ENCODE assay signal across 21 cellular contexts in genomic region chrX:121298499-121298898, GRCh38.
DNase-seq lines count a peak whose midpoint lies in the region; ATAC-seq, FAIRE-seq and TF ChIP-seq lines count a peak whose summit lies in the region.
"Had no signal": no experiment of that assay in that cellular context is flagged by ENCODE, and none has a peak within 500 bp of the region (broad histone marks: within the 10 kb centered on the region; RNA-seq: fewer than 3 reads in every experiment).

No MANE protein-coding gene starts in this region.

- no peak for TF ChIP-seq EP300 in GM12878 (IDR thresholded peaks at IDR 0.05; ENCODE audit: borderline replicate concordance in 1 of 2, control insufficient read depth in 1 of 2, low read depth in 2 of 2, low read length in 2 of 2)

- POLR2A ChIA-PET in GM12878 (lab: Charles Lee): no interaction called here

- no peaks in the 10 kb centered on the region for H3K36me3 ChIP-seq in GM12878 (ENCODE audit: control insufficient read depth in 2 of 2, insufficient read depth in 2 of 2, low read length in 1 of 2)
- no peaks in the 10 kb centered on the region for H3K36me3 ChIP-seq in thyroid gland
- H3K36me3 ChIP-seq in GM23248 (ENCODE audit: low read depth): no peaks in the 10 kb centered on the region
- H3K36me3 ChIP-seq: BLaER1 had no signal

- H3K27me3 ChIP-seq in GM12878 (replicated peaks in 1 of 2; ENCODE audit: control insufficient read depth in 2 of 2, insufficient read depth in 2 of 2, low read length in 1 of 2) (no peaks in the 10 kb centered on the region), thyroid gland (no peaks in the 10 kb centered on the region), GM23248 (replicated peaks; ENCODE audit: insufficient read depth) (no peaks in the 10 kb centered on the region)
- H3K27me3 ChIP-seq: BLaER1 had no signal

- BruUV-seq in GM12878 (replicated peaks; lab: Mats Ljungman, UMichigan): no TSS peak

- no peaks in the 10 kb centered on the region for H3K9me2 ChIP-seq in GM23248 (ENCODE audit: insufficient read depth)

- no peak overlapping the region for H3K4me2 ChIP-seq in GM12878 (ENCODE audit: control insufficient read depth, insufficient read depth)
- no peak overlapping the region for H3K4me2 ChIP-seq in GM23248 (ENCODE audit: unreplicated experiment)
- H3K4me2 ChIP-seq: BLaER1 had no signal

- no peak overlapping the region for H3K9ac ChIP-seq in GM12878 (ENCODE audit: control insufficient read depth, insufficient read depth, low read length)
- H3K9ac ChIP-seq in GM23248: no peak overlapping the region
- H3K9ac ChIP-seq: BLaER1 had no signal

- H3K4me1 ChIP-seq in GM12878 (ENCODE audit: control insufficient read depth, insufficient read depth, low read length) (no peaks in the 10 kb centered on the region), thyroid gland (no peaks in the 10 kb centered on the region), GM23248 (ENCODE audit: insufficient read depth) (no peaks in the 10 kb centered on the region)
- H3K4me1 ChIP-seq: BLaER1 had no signal

- RAD21 ChIA-PET in GM12878 (lab: Charles Lee; ENCODE audit: unreplicated experiment): no interaction called here

- in situ Hi-C loops in SK-MEL-5 (cut with HindIII; ENCODE audit: low pct_unique_long_range_greater_than_20kb, low sequenced_read_pairs) (no loop called here), GM12878 (cut with MboI) (no loop called here), GM23248 (cut with MboI) (no loop called here)

- TF ChIP-seq POLR2A in GM12878 (IDR thresholded peaks at IDR 0.05; ENCODE audit: low read depth, low read length) (no peak), thyroid gland (IDR thresholded peaks at IDR 0.05) (no peak)

- no peak for FAIRE-seq in GM12878 (lab: Jason Lieb, UNC)
- FAIRE-seq: HTR-8/SVneo, K562 had no signal

- peak; percentile 71 for DNase-seq in COLO829 (ENCODE audit: low spot score)
- DNase-seq in SK-MEL-5 (ENCODE audit: low read depth, low spot score): peak; percentile 26
- DNase-seq in GM12878 (ENCODE audit: low read depth, low spot score): no peak
- DNase-seq in thyroid gland: no peak
- no peak for DNase-seq in GM23248
- no peak for DNase-seq in SHP77 treated with DMSO at 0.1 percent for 48 hours (lab: John Stamatoyannopoulos, UW)
- DNase-seq: 8988T; Calu3; CD4-positive, alpha-beta memory T cell; DMS79 treated with DMSO at 0.1 percent for 48 hours; GF-D8; GOT3; H7; HFFc6; IMR-90 had no signal

- H4K20me1 ChIP-seq in GM12878 (ENCODE audit: control insufficient read depth, insufficient read depth): no peaks in the 10 kb centered on the region
- H4K20me1 ChIP-seq in GM23248 (ENCODE audit: insufficient read depth): no peaks in the 10 kb centered on the region
- H4K20me1 ChIP-seq: BLaER1 had no signal

- H3K27ac ChIP-seq in GM12878 (ENCODE audit: control insufficient read depth, insufficient read depth): no peak overlapping the region
- no peak overlapping the region for H3K27ac ChIP-seq in thyroid gland
- no peak overlapping the region for H3K27ac ChIP-seq in GM23248
- H3K27ac ChIP-seq: BLaER1 had no signal

- no peak for TF ChIP-seq RAD21 in GM12878 (IDR thresholded peaks at IDR 0.05; ENCODE audit: insufficient read depth, low read depth, low read length)

- H3K79me2 ChIP-seq in GM12878 (ENCODE audit: control insufficient read depth, insufficient read depth, low read length) (no peaks in the 10 kb centered on the region), GM23248 (ENCODE audit: insufficient read depth) (no peaks in the 10 kb centered on the region)

- H3K4me3 ChIP-seq in GM12878 (no peak overlapping the region), thyroid gland (replicated peaks in 1 of 3) (no peak overlapping the region), GM23248 (no peak overlapping the region)
- H3K4me3 ChIP-seq: BLaER1, K562 had no signal

- peak; percentile 44 for ATAC-seq in HG03342 (IDR thresholded peaks at IDR 0.05; ENCODE audit: unreplicated experiment)
- peak; percentile 27; the same call in 1 of the 3 replicates for ATAC-seq in GM12878
- no peak for ATAC-seq in HG02840 (IDR thresholded peaks at IDR 0.05; ENCODE audit: low FRiP score, unreplicated experiment)
- ATAC-seq: HCT116, K562 had no signal

- intact Hi-C loops in GM12878 (cut with micrococcal nuclease; ENCODE audit: unreplicated experiment): no loop called here
- intact Hi-C loops in thyroid gland (cut with DNase I): no loop called here

- H3K9me3 ChIP-seq in GM12878 (replicated peaks; ENCODE audit: control insufficient read depth, insufficient read depth, low read length) (no peaks in the 10 kb centered on the region), thyroid gland (no peaks in the 10 kb centered on the region), GM23248 (ENCODE audit: low read depth) (no peaks in the 10 kb centered on the region)
- H3K9me3 ChIP-seq: BLaER1 had no signal

- 16% methylated on average over 1 of the region's 1 CpG for WGBS in GM12878 (ENCODE audit: insufficient coverage, insufficient replicate concordance, low lambda C conversion rate, missing lambda C conversion rate)
- 77 to 86% methylated on average over 1 of the region's 1 CpG for WGBS in thyroid gland, 2 donors
- WGBS in GM23248 (ENCODE audit: low coverage in 1 of 2, low lambda C conversion rate in 2 of 2, missing lambda C conversion rate in 2 of 2), 2 experiments: 31 to 60% methylated on average over 1 of the region's 1 CpG

- SMC1A ChIA-PET in GM12878 (lab: Charles Lee; ENCODE audit: uncharacterized antibody, unreplicated experiment): interaction anchor here (0.6 to 1.0 kb wide), 4 partner anchors 24 to 770 kb away, joined by 3 read pairs; no protein-coding TSS in a partner anchor

- CTCF ChIA-PET in GM12878 (lab: Yijun Ruan, JAX): interaction anchor here (0.6 kb wide), 1 partner anchor 22 kb away, joined by 4 read pairs; no protein-coding TSS in a partner anchor

- no peak overlapping the region; the same call in 1 of the 2 replicates for H2AFZ ChIP-seq in GM12878 (ENCODE audit: control insufficient read depth, low read depth, low read length)
- H2AFZ ChIP-seq in GM23248: no peak overlapping the region

- TF ChIP-seq CTCF in GM12878 (IDR thresholded peaks at IDR 0.05 in 2 of 3, conservative IDR thresholded peaks at IDR 0.05 in 1 of 3; ENCODE audit: control insufficient read depth in 2 of 3, extremely low read depth in 1 of 3, insufficient read depth in 1 of 3, low read depth in 3 of 3, low read length in 3 of 3): no peak
- TF ChIP-seq CTCF in thyroid gland (IDR thresholded peaks at IDR 0.05): no peak

- H3F3A ChIP-seq in GM23248 (ENCODE audit: insufficient read depth): no peaks in the 10 kb centered on the region

TF ChIP-seq in GM12878, 131 proteins besides CTCF, POLR2A, EP300 and RAD21:
- TF ChIP-seq SPI1 (IDR thresholded peaks at IDR 0.05; ENCODE audit: borderline replicate concordance, insufficient read depth, low read depth, low read length) (no peak), PML (IDR thresholded peaks at IDR 0.05; ENCODE audit: low read length) (no peak), IRF5 (IDR thresholded peaks at IDR 0.05; ENCODE audit: borderline replicate concordance) (no peak), NR2C1 (IDR thresholded peaks at IDR 0.05) (no peak), STAT1 (conservative IDR thresholded peaks at IDR 0.05) (no peak), ZNF207 (IDR thresholded peaks at IDR 0.05; ENCODE audit: borderline replicate concordance) (no peak), MTA2 (IDR thresholded peaks at IDR 0.05; ENCODE audit: low read depth) (no peak), ZBED1 (IDR thresholded peaks at IDR 0.05; ENCODE audit: borderline replicate concordance) (no peak), ATF2 (IDR thresholded peaks at IDR 0.05; ENCODE audit: low read length) (no peak), SREBF2 (IDR thresholded peaks at IDR 0.05; ENCODE audit: low read length) (no peak), CBX5 (IDR thresholded peaks at IDR 0.05; ENCODE audit: low read depth) (no peak), HDGF (IDR thresholded peaks at IDR 0.05) (no peak), LARP7 (IDR thresholded peaks at IDR 0.05) (no peak), JUNB (IDR thresholded peaks at IDR 0.05) (no peak)

Comparison
In these comparisons a context has a peak if more than half of its experiments do, and no peak if none do; other contexts are left out.
1. DNase-seq: peak in COLO829 (single experiment) and SK-MEL-5 (single experiment); none in GM12878 (single experiment), thyroid gland (0 of 2), GM23248 (single experiment) and SHP77 treated with DMSO at 0.1 percent for 48 hours (single experiment).